Comparison of ENCODE assay signal across 34 cellular contexts in the genomic region with DNA sequence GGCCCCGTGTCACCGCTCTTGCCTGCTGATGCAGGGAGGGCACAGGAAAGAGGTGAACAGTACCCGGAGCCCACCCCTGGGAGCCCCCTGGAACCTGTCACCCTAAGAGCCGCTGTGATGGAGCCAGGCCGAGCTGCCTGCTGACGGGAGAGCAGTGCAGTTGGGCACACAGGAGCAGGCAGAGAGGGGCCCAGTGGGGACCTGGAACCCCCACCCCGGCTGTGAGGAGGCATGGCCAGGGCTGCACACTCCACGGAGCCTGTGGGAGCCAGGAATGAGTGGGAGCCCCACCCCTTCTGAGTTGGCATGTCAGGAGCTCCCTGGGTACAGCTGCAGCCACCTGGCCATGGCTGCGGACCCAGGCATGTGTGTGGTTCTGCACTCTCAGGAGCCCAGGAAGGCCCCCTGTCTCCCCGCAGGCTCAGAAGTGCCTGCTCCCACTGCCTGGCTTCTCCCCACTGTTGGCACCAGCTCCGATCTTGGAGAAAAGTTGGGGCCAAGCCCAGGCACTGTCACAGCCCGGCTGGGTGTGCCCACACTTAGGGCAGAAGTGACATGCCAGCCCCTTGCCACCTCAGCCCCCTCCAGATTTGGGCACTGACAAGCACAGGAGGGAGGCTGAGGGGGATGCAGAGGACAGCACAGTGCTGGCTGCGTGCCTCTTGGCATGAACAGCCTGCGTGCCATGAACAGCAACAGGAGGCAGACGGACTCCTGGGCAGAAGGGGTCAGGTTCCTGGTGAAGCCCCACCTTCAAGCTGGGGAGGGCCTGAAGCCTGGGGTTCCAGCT. TPM values are rescaled to one million over a fixed set of nuclear protein-coding genes. Genes with fewer than 3 reads are reported as not detected.
"Had no signal": no experiment of that assay in that cellular context is flagged by ENCODE, and none has a peak within 500 bp of the region (broad histone marks: within the 10 kb centered on the region; RNA-seq: fewer than 3 reads in every experiment).

No MANE protein-coding gene starts in this region.

- DNase-seq: activated CD4-positive, alpha-beta memory T cell treated with anti-CD3 and anti-CD28 coated beads, Interleukin-2, amount 10 ng/mL, durations not matched to agents 7 days and 5 days; activated CD4-positive, alpha-beta T cell treated with anti-CD3 and anti-CD28 coated beads for 1 hour; activated CD4-positive, alpha-beta T cell treated with anti-CD3 and anti-CD28 coated beads, Interleukin-2, amount 10 ng/mL, durations not matched to agents 7 days and 5 days; activated naive CD8-positive, alpha-beta T cell treated with anti-CD3 and anti-CD28 coated beads, Interleukin-2, amount 50 U/mL, for 24 hours; activated T-cell treated with anti-CD3 and anti-CD28 coated beads, Interleukin-2, amount 50 U/mL, for 48 hours; amygdala; dermis blood vessel endothelial cell; effector CD4-positive, alpha-beta T cell; esophagus squamous epithelium; hypothalamus; immature natural killer cell; kidney; lower lobe of right lung; mucosa of descending colon; ovary; retina; SK-N-SH; stimulated activated CD4-positive, alpha-beta T cell treated with anti-CD3 and anti-CD28 coated beads, Interleukin-1b, Interleukin-23, amount 100 ng/mL, for 48 hours; stimulated activated naive B cell treated with anti-CD40 and anti-IgM and Interleukin-4, amounts not matched to agents 10 μg/mL and 1 μg/mL and 100 μg/mL, for 72 hours; stomach; SW 1271; T-helper 9 cell; thyroid gland had no signal

- H3K27me3 ChIP-seq: breast epithelium, neutrophil, ovary, stomach, thyroid gland had no signal

- ATAC-seq: activated naive CD8-positive, alpha-beta T cell treated with anti-CD3 and anti-CD28 coated beads, Interleukin-2, amount 50 U/mL, for 24 hours; mucosa of descending colon; natural killer cell treated with Interleukin-12 subunit alpha and Interleukin-12 subunit beta and Interleukin-15 and Interleukin-18, amount 100 ng/mL, for 72 hours; stimulated activated naive B cell treated with anti-CD40 and anti-IgM and Interleukin-4, amounts not matched to agents 10 μg/mL and 1 μg/mL and 100 μg/mL, for 72 hours; WTC11 had no signal

- H3K36me3 ChIP-seq: breast epithelium, esophagus squamous epithelium, lower lobe of right lung, neutrophil, ovary, stomach, thyroid gland had no signal

- H3K9me3 ChIP-seq: mucosa of descending colon, SK-N-SH, thyroid gland had no signal

- H3K4me1 ChIP-seq: breast epithelium, esophagus squamous epithelium, lower lobe of right lung, thyroid gland had no signal

- H3K27ac ChIP-seq: breast epithelium, esophagus squamous epithelium, lower lobe of right lung, neutrophil, ovary, stomach, thyroid gland had no signal

- H3K4me3 ChIP-seq: breast epithelium, esophagus squamous epithelium, lower lobe of right lung, mucosa of descending colon, ovary, smooth muscle cell, stomach, thyroid gland had no signal

RNA-seq across cellular contexts. Expression of gene CFAP97D2, which starts 6.3 kb away (rescaled TPM):
- total RNA-seq: activated CD4-positive, alpha-beta memory T cell treated with anti-CD3 and anti-CD28 coated beads, Interleukin-2, amount 10 ng/mL, durations not matched to agents 7 days and 5 days; activated CD4-positive, alpha-beta T cell treated with anti-CD3 and anti-CD28 coated beads, Interleukin-2, amount 10 ng/mL, durations not matched to agents 7 days and 5 days; activated T-helper 2 cell treated with anti-CD3 and anti-CD28 coated beads, Interferon-gamma antibody, Interleukin-2, Interleukin-4, amounts not matched to agents 10 μg/mL and 5 μg/mL and 100 μg/mL, durations not matched to agents 14 hours and 24 hours and 36 hours; breast epithelium; dermis blood vessel endothelial cell; esophagus squamous epithelium; frontal cortex; kidney; mesenteric fat pad; mucosa of descending colon; myocyte; natural killer cell treated with Interleukin-12 subunit alpha and Interleukin-12 subunit beta and Interleukin-15 and Interleukin-18, amount 100 ng/mL, for 72 hours; progenitor cell of endocrine pancreas; smooth muscle cell; stomach; thyroid gland; ureter; WTC11 had no signal
